ENCODE assay signal across 13 cellular contexts in the genomic region with DNA sequence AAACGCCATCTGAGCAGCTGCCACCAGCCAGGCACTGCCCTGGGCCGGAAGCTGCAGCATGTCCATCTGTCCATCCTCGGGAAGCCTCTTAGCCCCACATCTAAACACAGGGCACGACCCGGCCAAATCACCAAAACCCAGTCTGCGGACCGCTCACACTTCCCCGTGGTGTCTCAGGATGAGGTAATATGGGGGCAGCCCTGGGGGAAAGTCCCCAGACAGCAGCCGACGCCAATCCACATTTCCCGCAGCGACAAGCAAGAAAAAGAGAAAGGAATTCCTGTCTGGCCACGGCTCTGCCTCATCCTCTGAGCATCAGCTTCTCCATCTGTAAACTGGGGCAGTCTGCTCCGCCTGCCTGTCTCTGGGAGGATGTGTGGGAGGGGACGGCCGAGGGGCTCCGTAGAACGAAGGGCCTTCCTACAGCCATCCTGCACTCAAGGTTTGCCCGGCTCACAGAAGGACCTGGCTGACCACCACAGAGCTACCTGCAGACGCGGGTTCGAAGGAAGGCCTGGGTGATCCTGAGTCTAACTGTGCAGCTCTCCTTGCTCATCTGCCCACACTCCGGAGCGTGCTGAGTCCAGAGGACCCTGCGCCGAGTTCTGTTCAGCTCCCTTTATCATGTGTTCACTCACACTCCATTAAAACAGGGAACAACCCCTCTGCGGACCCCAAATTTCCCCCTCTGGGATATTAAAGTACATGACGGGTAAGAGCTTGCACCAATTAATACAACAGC.
DNase-seq lines count a peak whose midpoint lies in the region; ATAC-seq and TF ChIP-seq lines count a peak whose summit lies in the region.
"Had no signal": no experiment of that assay in that cellular context is flagged by ENCODE, and none has a peak within 500 bp of the region (broad histone marks: within the 10 kb centered on the region; RNA-seq: fewer than 3 reads in every experiment).

No MANE protein-coding gene starts in this region.

- TF ChIP-seq CTCF in mammary epithelial cell (conservative IDR thresholded peaks at IDR 0.05 in 1 of 2, IDR thresholded peaks at IDR 0.05 in 1 of 2; ENCODE audit: extremely low read depth in 1 of 2, insufficient read depth in 1 of 2, low read depth in 1 of 2, low read length in 2 of 2) (no peak), MCF 10A (IDR thresholded peaks at IDR 0.05; ENCODE audit: unreplicated experiment) (no peak), choroid plexus epithelial cell (conservative IDR thresholded peaks at IDR 0.05; ENCODE audit: low read depth, low read length) (no peak), vagina (IDR thresholded peaks at IDR 0.05) (no peak)

- DNase-seq in mammary epithelial cell (peak; percentile 59), MCF 10A (ENCODE audit: unreplicated experiment) (no peak), choroid plexus epithelial cell (ENCODE audit: low read depth) (peak; percentile 62), left lobe of liver (ENCODE audit: low spot score) (no peak), vagina (ENCODE audit: extremely low spot score in 2 of 2) (no peak), Karpas-422 (no peak), NCI-H1092 treated with DMSO at 0.1 percent for 48 hours (lab: John Stamatoyannopoulos, UW) (no peak), inferior parietal cortex (ENCODE audit: extremely low spot score) (no peak)

- BruUV-seq in mammary epithelial cell (replicated peaks; lab: Mats Ljungman, UMichigan), result no TSS peak
- BruUV-seq in MCF 10A (replicated peaks; lab: Mats Ljungman, UMichigan), result no TSS peak

- H3K27ac ChIP-seq in mammary epithelial cell (ENCODE audit: insufficient read depth, low read depth, low read length) (no peak overlapping the region), vagina (peak overlapping the region; percentile 4), Karpas-422 (ENCODE audit: low read length) (no peak overlapping the region)
- H3K27ac ChIP-seq: A549, KMS-11 had no signal

- no peaks in the 10 kb centered on the region for H3K36me3 ChIP-seq in mammary epithelial cell (ENCODE audit: insufficient read depth, low read length)
- no peaks in the 10 kb centered on the region for H3K36me3 ChIP-seq in vagina
- H3K36me3 ChIP-seq in Karpas-422 (ENCODE audit: insufficient read depth, low read length), result no peaks in the 10 kb centered on the region

- no peak for TF ChIP-seq POLR2A in vagina (IDR thresholded peaks at IDR 0.05)

- intact Hi-C loops in mammary epithelial cell (cut with micrococcal nuclease), result no loop called here
- intact Hi-C loops in MCF 10A (cut with micrococcal nuclease), result no loop called here
- intact Hi-C loops in vagina (cut with DNase I), result no loop called here

- ATAC-seq in left lobe of liver, result peak; percentile 25
- ATAC-seq: HCT116 had no signal

- peaks cover 12% of the 10 kb centered on the region for H3K4me1 ChIP-seq in mammary epithelial cell (ENCODE audit: insufficient read depth, low read length)
- peaks cover 20% of the 10 kb centered on the region for H3K4me1 ChIP-seq in vagina
- no peaks in the 10 kb centered on the region for H3K4me1 ChIP-seq in Karpas-422 (ENCODE audit: low read length)

- 49% methylated on average over 27 of the region's 28 CpGs for WGBS in mammary epithelial cell (ENCODE audit: low coverage, missing lambda C conversion rate)

- peaks cover 18% of the 10 kb centered on the region for H3K4me1 Mint-ChIP-seq in MCF 10A (ENCODE audit: insufficient read depth, unreplicated experiment)

- no peaks in the 10 kb centered on the region for H3K27me3 Mint-ChIP-seq in MCF 10A (ENCODE audit: insufficient read depth, unreplicated experiment)

- H3K79me2 ChIP-seq in mammary epithelial cell (ENCODE audit: insufficient read depth, low read length), result no peaks in the 10 kb centered on the region
- no peaks in the 10 kb centered on the region for H3K79me2 ChIP-seq in Karpas-422 (ENCODE audit: low read length)

- no peak overlapping the region for H3K4me3 Mint-ChIP-seq in MCF 10A (ENCODE audit: unreplicated experiment)
- H3K4me3 Mint-ChIP-seq: brain had no signal

- H3K4me2 ChIP-seq in mammary epithelial cell (ENCODE audit: insufficient read depth, low read depth, low read length) (no peak overlapping the region), Karpas-422 (ENCODE audit: low read depth, low read length, poor library complexity, severe bottlenecking) (no peak overlapping the region)
- H3K4me2 ChIP-seq: A549, KMS-11 had no signal

- no peak overlapping the region for H3K27ac Mint-ChIP-seq in MCF 10A (ENCODE audit: low read depth, unreplicated experiment)

- POLR2A ChIA-PET in MCF 10A (lab: Yijun Ruan, JAX), result interaction anchor here (0.7 kb wide), 1 partner anchor 78 kb away, joined by 5 read pairs; no protein-coding TSS in a partner anchor

- H3K9me3 ChIP-seq in mammary epithelial cell (replicated peaks; ENCODE audit: insufficient read depth, low read length) (no peaks in the 10 kb centered on the region), vagina (no peaks in the 10 kb centered on the region), Karpas-422 (ENCODE audit: low read length) (peaks cover 4% of the 10 kb centered on the region; the same call in 1 of the 2 replicates)

- dilution Hi-C loops in mammary epithelial cell (cut with HindIII; ENCODE audit: low sequenced_read_pairs), result no loop called here

- no peaks in the 10 kb centered on the region for H3K9me3 Mint-ChIP-seq in MCF 10A (ENCODE audit: unreplicated experiment)
- H3K9me3 Mint-ChIP-seq: brain had no signal

- H2AFZ ChIP-seq in mammary epithelial cell (ENCODE audit: low read depth, low read length) (no peak overlapping the region), Karpas-422 (ENCODE audit: low read length) (no peak overlapping the region)

- CTCF ChIA-PET in mammary epithelial cell (lab: Charles Lee; ENCODE audit: low non-redundant PET), result no interaction called here
- CTCF ChIA-PET in MCF 10A (lab: Yijun Ruan, JAX), result no interaction called here

- in situ Hi-C loops in mammary epithelial cell (cut with MboI; ENCODE audit: low sequenced_read_pairs in 2 of 2), result no loop called here

- H3K9ac ChIP-seq in mammary epithelial cell (ENCODE audit: insufficient read depth, low read length) (no peak overlapping the region), Karpas-422 (ENCODE audit: low read length) (no peak overlapping the region)
- H3K9ac ChIP-seq: KMS-11 had no signal

- no peaks in the 10 kb centered on the region for H3K9me2 ChIP-seq in Karpas-422 (replicated peaks; ENCODE audit: insufficient read depth, low read length)

- H3K27me3 ChIP-seq in mammary epithelial cell (ENCODE audit: insufficient read depth, low read length), result no peaks in the 10 kb centered on the region
- H3K27me3 ChIP-seq in vagina, result no peaks in the 10 kb centered on the region
- no peaks in the 10 kb centered on the region for H3K27me3 ChIP-seq in Karpas-422 (ENCODE audit: low read length)

- H3K36me3 Mint-ChIP-seq in MCF 10A (ENCODE audit: insufficient read depth, unreplicated experiment), result no peaks in the 10 kb centered on the region
- H3K36me3 Mint-ChIP-seq: brain had no signal

- H4K20me1 ChIP-seq in mammary epithelial cell (ENCODE audit: insufficient read depth, low read length) (no peaks in the 10 kb centered on the region), Karpas-422 (ENCODE audit: insufficient read depth, low read depth, low read length) (no peaks in the 10 kb centered on the region)

- no peak overlapping the region for H3K4me3 ChIP-seq in mammary epithelial cell (replicated peaks in 1 of 3; ENCODE audit: insufficient read depth in 1 of 3, low read depth in 2 of 3, low read length in 3 of 3)
- H3K4me3 ChIP-seq in choroid plexus epithelial cell (ENCODE audit: low read depth, low read length), result peak overlapping the region; percentile 18
- H3K4me3 ChIP-seq in vagina, result no peak overlapping the region
- H3K4me3 ChIP-seq in Karpas-422 (ENCODE audit: low read length), result no peak overlapping the region
- H3K4me3 ChIP-seq: A549, skin epidermis had no signal

Comparison
In these comparisons a context has a peak if more than half of its experiments do, and no peak if none do; other contexts are left out.
1. DNase-seq: peak in mammary epithelial cell (single experiment) and choroid plexus epithelial cell (single experiment); none in MCF 10A (single experiment), left lobe of liver (single experiment), vagina (0 of 2), Karpas-422 (single experiment), NCI-H1092 treated with DMSO at 0.1 percent for 48 hours (single experiment) and inferior parietal cortex (single experiment).